ENCODE assay signal across 41 cellular contexts in genomic region chr1:248808876-248809275, GRCh38. TPM values are rescaled to one million over a fixed set of nuclear protein-coding genes. Genes with fewer than 3 reads are reported as not detected.
"Had no signal": no experiment of that assay in that cellular context is flagged by ENCODE, and none has a peak within 500 bp of the region (broad histone marks: within the 10 kb centered on the region; RNA-seq: fewer than 3 reads in every experiment).

No MANE protein-coding gene starts in this region.

- ATAC-seq: activated CD4-positive, alpha-beta T cell treated with anti-CD3 and anti-CD28 coated beads for 36 hours; activated CD8-positive, alpha-beta memory T cell treated with anti-CD3 and anti-CD28 coated beads, Interleukin-2, amount 10 ng/mL, durations not matched to agents 7 days and 5 days; activated CD8-positive, alpha-beta T cell treated with anti-CD3 and anti-CD28 coated beads, Interleukin-2, amount 10 ng/mL, durations not matched to agents 7 days and 5 days; foreskin keratinocyte; gastrocnemius medialis; heart left ventricle; T-cell had no signal

- H3K27me3 Mint-ChIP-seq: activated CD4-positive, alpha-beta memory T cell treated with anti-CD3 and anti-CD28 coated beads for 36 hours; activated CD4-positive, alpha-beta T cell treated with anti-CD3 and anti-CD28 coated beads for 36 hours; activated CD8-positive, alpha-beta memory T cell treated with anti-CD3 and anti-CD28 coated beads, Interleukin-2, amount 10 ng/mL, durations not matched to agents 7 days and 5 days; dendritic cell treated with granulocyte-macrophage colony-stimulating factor and Interleukin-4, amounts not matched to agents 40 ng/mL and 50 ng/mL, for 4 days; T-cell had no signal

- H3K4me3 Mint-ChIP-seq: activated CD4-positive, alpha-beta memory T cell treated with anti-CD3 and anti-CD28 coated beads for 36 hours; activated CD4-positive, alpha-beta T cell treated with anti-CD3 and anti-CD28 coated beads for 36 hours; activated CD4-positive, alpha-beta T cell treated with anti-CD3 and anti-CD28 coated beads, Interleukin-2, amount 10 ng/mL, durations not matched to agents 24 days and 14 days; activated CD8-positive, alpha-beta memory T cell treated with anti-CD3 and anti-CD28 coated beads, Interleukin-2, amount 10 ng/mL, durations not matched to agents 7 days and 5 days; activated CD8-positive, alpha-beta T cell treated with anti-CD3 and anti-CD28 coated beads, Interleukin-2, amount 10 ng/mL, durations not matched to agents 7 days and 5 days; activated naive CD8-positive, alpha-beta T cell; activated T-helper 1 cell treated with anti-CD3 and anti-CD28 coated beads, Interleukin-12 subunit alpha, Interleukin-12 subunit beta, Interleukin-2, Interleukin-4 antibody, amounts not matched to agents 30 ng/mL and 10 ng/mL and 1 ng/mL, durations not matched to agents 14 hours and 24 hours and 36 hours; central memory CD8-positive, alpha-beta T cell; dendritic cell treated with granulocyte-macrophage colony-stimulating factor and Interleukin-4, amounts not matched to agents 40 ng/mL and 50 ng/mL, for 4 days; endodermal cell; T-cell; T-helper 1 cell treated with Interleukin-12 subunit alpha and Interleukin-12 subunit beta and Interleukin-4 antibody, amounts not matched to agents 30 μg/mL and 1 μg/mL, for 36 hours; T-helper 2 cell treated with Interferon-gamma antibody and Interleukin-4, amounts not matched to agents 5 μg/mL and 100 μg/mL, for 36 hours had no signal

- H3K9me3 ChIP-seq: esophagus muscularis mucosa, gastrocnemius medialis, heart left ventricle had no signal

- H3K27ac ChIP-seq: brain microvascular endothelial cell, coronary artery, dorsolateral prefrontal cortex, esophagus muscularis mucosa, foreskin keratinocyte, gastrocnemius medialis, heart left ventricle, WERI-Rb-1 had no signal

- H3K4me1 ChIP-seq: foreskin keratinocyte had no signal

- H3K4me3 ChIP-seq: coronary artery, dorsolateral prefrontal cortex, esophagus muscularis mucosa, gastrocnemius medialis, heart left ventricle had no signal

- DNase-seq: activated CD4-positive, alpha-beta memory T cell treated with anti-CD3 and anti-CD28 coated beads for 36 hours; activated CD4-positive, alpha-beta T cell treated with anti-CD3 and anti-CD28 coated beads for 36 hours; activated CD4-positive, alpha-beta T cell treated with anti-CD3 and anti-CD28 coated beads, Interleukin-2, amount 10 ng/mL, durations not matched to agents 24 days and 14 days; activated CD4-positive, CD25-positive, alpha-beta regulatory T cell; activated CD4-positive, CD25-positive, alpha-beta regulatory T cell treated with anti-CD3 and anti-CD28 coated beads, Interleukin-2, amount 50 U/mL, for 72 hours; activated CD8-positive, alpha-beta memory T cell treated with anti-CD3 and anti-CD28 coated beads, Interleukin-2, amount 10 ng/mL, durations not matched to agents 7 days and 5 days; activated CD8-positive, alpha-beta memory T cell treated with anti-CD3 and anti-CD28 coated beads, Interleukin-2, amount 50 U/mL, for 4 hours; activated CD8-positive, alpha-beta T cell treated with anti-CD3 and anti-CD28 coated beads, Interleukin-2, amount 10 ng/mL, durations not matched to agents 7 days and 5 days; activated gamma-delta T cell treated with Interleukin-2 at 50 U/mL for 16 hours; activated naive CD4-positive, alpha-beta T cell treated with anti-CD3 and anti-CD28 coated beads, Interleukin-2, amount 50 U/mL, for 16 hours; activated naive CD4-positive, alpha-beta T cell treated with Interleukin-2 at 50 U/mL for 16 hours; activated T-cell treated with anti-CD3 and anti-CD28 coated beads, Interleukin-2, amount 50 U/mL, for 1 hour; activated T-cell treated with anti-CD3 and anti-CD28 coated beads, Interleukin-2, amount 50 U/mL, for 48 hours; amniotic stem cell; anterior cingulate cortex; brain microvascular endothelial cell; dorsolateral prefrontal cortex; effector memory CD4-positive, alpha-beta T cell; endodermal cell; erythroblast; foreskin keratinocyte; gastrocnemius medialis; glutamatergic neuron; heart left ventricle; T-cell; T1000; WERI-Rb-1 had no signal

- H3K9me3 Mint-ChIP-seq: activated CD4-positive, alpha-beta memory T cell treated with anti-CD3 and anti-CD28 coated beads for 36 hours; activated CD4-positive, alpha-beta T cell treated with anti-CD3 and anti-CD28 coated beads, Interleukin-2, amount 10 ng/mL, durations not matched to agents 24 days and 14 days; activated T-helper 1 cell treated with anti-CD3 and anti-CD28 coated beads, Interleukin-12 subunit alpha, Interleukin-12 subunit beta, Interleukin-2, Interleukin-4 antibody, amounts not matched to agents 30 ng/mL and 10 ng/mL and 1 ng/mL, durations not matched to agents 14 hours and 24 hours and 36 hours; activated T-helper 2 cell treated with anti-CD3 and anti-CD28 coated beads, Interferon-gamma antibody, Interleukin-2, Interleukin-4, amounts not matched to agents 10 μg/mL and 5 μg/mL and 100 μg/mL, durations not matched to agents 14 hours and 24 hours and 36 hours; central memory CD8-positive, alpha-beta T cell; dendritic cell treated with granulocyte-macrophage colony-stimulating factor and Interleukin-4, amounts not matched to agents 40 ng/mL and 50 ng/mL, for 4 days; T-cell; T-helper 1 cell treated with Interleukin-12 subunit alpha and Interleukin-12 subunit beta and Interleukin-4 antibody, amounts not matched to agents 30 μg/mL and 1 μg/mL, for 36 hours; T-helper 2 cell treated with Interferon-gamma antibody and Interleukin-4, amounts not matched to agents 5 μg/mL and 100 μg/mL, for 36 hours had no signal

- H3K4me1 Mint-ChIP-seq: activated CD4-positive, alpha-beta T cell treated with anti-CD3 and anti-CD28 coated beads for 36 hours; endodermal cell had no signal

- H3K27me3 ChIP-seq: brain microvascular endothelial cell, dorsolateral prefrontal cortex, esophagus muscularis mucosa, foreskin keratinocyte, gastrocnemius medialis, heart left ventricle had no signal

- H3K27ac Mint-ChIP-seq: activated CD4-positive, alpha-beta memory T cell treated with anti-CD3 and anti-CD28 coated beads for 36 hours; activated CD4-positive, alpha-beta T cell treated with anti-CD3 and anti-CD28 coated beads for 36 hours; activated CD8-positive, alpha-beta memory T cell treated with anti-CD3 and anti-CD28 coated beads, Interleukin-2, amount 10 ng/mL, durations not matched to agents 7 days and 5 days; activated CD8-positive, alpha-beta T cell treated with anti-CD3 and anti-CD28 coated beads, Interleukin-2, amount 10 ng/mL, durations not matched to agents 7 days and 5 days; activated T-helper 1 cell treated with anti-CD3 and anti-CD28 coated beads, Interleukin-12 subunit alpha, Interleukin-12 subunit beta, Interleukin-2, Interleukin-4 antibody, amounts not matched to agents 30 ng/mL and 10 ng/mL and 1 ng/mL, durations not matched to agents 14 hours and 24 hours and 36 hours; activated T-helper 2 cell treated with anti-CD3 and anti-CD28 coated beads, Interferon-gamma antibody, Interleukin-2, Interleukin-4, amounts not matched to agents 10 μg/mL and 5 μg/mL and 100 μg/mL, durations not matched to agents 14 hours and 24 hours and 36 hours; dendritic cell treated with granulocyte-macrophage colony-stimulating factor and Interleukin-4, amounts not matched to agents 40 ng/mL and 50 ng/mL, for 4 days; endodermal cell; T-helper 1 cell treated with Interleukin-12 subunit alpha and Interleukin-12 subunit beta and Interleukin-4 antibody, amounts not matched to agents 30 μg/mL and 1 μg/mL, for 36 hours had no signal

RNA-seq across cellular contexts. Expression of gene LYPD8, which starts 53.3 kb away (rescaled TPM):
- total RNA-seq: activated CD4-positive, alpha-beta memory T cell treated with anti-CD3 and anti-CD28 coated beads for 36 hours; activated CD4-positive, alpha-beta T cell treated with anti-CD3 and anti-CD28 coated beads for 36 hours; activated CD4-positive, alpha-beta T cell treated with anti-CD3 and anti-CD28 coated beads, Interleukin-2, amount 10 ng/mL, durations not matched to agents 24 days and 14 days; activated CD8-positive, alpha-beta memory T cell treated with anti-CD3 and anti-CD28 coated beads for 36 hours; activated CD8-positive, alpha-beta memory T cell treated with anti-CD3 and anti-CD28 coated beads, Interleukin-2, amount 10 ng/mL, durations not matched to agents 7 days and 5 days; activated CD8-positive, alpha-beta T cell treated with anti-CD3 and anti-CD28 coated beads, Interleukin-2, amount 10 ng/mL, durations not matched to agents 7 days and 5 days; activated T-helper 1 cell treated with anti-CD3 and anti-CD28 coated beads, Interleukin-12 subunit alpha, Interleukin-12 subunit beta, Interleukin-2, Interleukin-4 antibody, amounts not matched to agents 30 ng/mL and 10 ng/mL and 1 ng/mL, durations not matched to agents 14 hours and 24 hours and 36 hours; activated T-helper 2 cell treated with anti-CD3 and anti-CD28 coated beads, Interferon-gamma antibody, Interleukin-2, Interleukin-4, amounts not matched to agents 10 μg/mL and 5 μg/mL and 100 μg/mL, durations not matched to agents 14 hours and 24 hours and 36 hours; astrocyte; bronchial epithelial cell; cardiac septum; cerebellum; endodermal cell; foreskin keratinocyte; heart left ventricle; T-cell had no signal
